41 cellular contexts compared by ENCODE assay signal in the genomic region with DNA sequence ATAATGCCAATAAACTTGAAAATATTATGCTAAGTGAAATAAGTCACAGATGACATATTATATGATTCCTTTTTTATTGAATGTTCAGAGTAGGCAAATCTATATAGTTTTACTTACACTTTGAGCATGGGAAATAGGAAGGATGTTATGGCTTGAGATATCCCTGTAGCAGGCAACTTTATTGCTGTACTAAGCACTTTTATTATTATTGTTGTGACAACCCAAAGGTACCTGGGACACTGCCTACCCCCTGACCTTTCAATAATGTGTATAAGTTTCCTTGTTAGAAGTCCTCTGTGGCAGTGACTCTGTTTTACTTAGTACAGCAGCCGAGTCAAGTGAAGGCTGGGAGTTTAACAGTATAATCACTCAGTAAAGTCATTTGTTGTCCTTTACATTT. TPM values are rescaled to one million over a fixed set of nuclear protein-coding genes. Genes with fewer than 3 reads are reported as not detected.
"Had no signal": no experiment of that assay in that cellular context is flagged by ENCODE, and none has a peak within 500 bp of the region (broad histone marks: within the 10 kb centered on the region; RNA-seq: fewer than 3 reads in every experiment).

No MANE protein-coding gene starts in this region.

- DNase-seq: activated CD4-positive, alpha-beta memory T cell treated with anti-CD3 and anti-CD28 coated beads for 36 hours; activated CD4-positive, alpha-beta T cell treated with anti-CD3 and anti-CD28 coated beads for 4 hours; activated CD4-positive, alpha-beta T cell treated with anti-CD3 and anti-CD28 coated beads, Interleukin-2, amount 10 ng/mL, durations not matched to agents 24 days and 14 days; activated CD4-positive, alpha-beta T cell treated with anti-CD3 and anti-CD28 coated beads, Interleukin-2, amount 50 U/mL, for 1 hour; activated CD4-positive, alpha-beta T cell treated with anti-CD3 and anti-CD28 coated beads, Interleukin-2, amount 50 U/mL, for 4 hours; activated CD4-positive, CD25-positive, alpha-beta regulatory T cell; activated CD8-positive, alpha-beta memory T cell treated with anti-CD3 and anti-CD28 coated beads, Interleukin-2, amount 50 U/mL, for 4 hours; activated CD8-positive, alpha-beta T cell treated with anti-CD3 and anti-CD28 coated beads for 36 hours; activated effector memory CD4-positive, alpha-beta T cell treated with anti-CD3 and anti-CD28 coated beads, Interleukin-2, amount 50 U/mL, for 16 hours; activated gamma-delta T cell treated with Interleukin-2 at 50 U/mL for 16 hours; activated naive CD4-positive, alpha-beta T cell; activated naive CD4-positive, alpha-beta T cell treated with anti-CD3 and anti-CD28 coated beads for 36 hours; activated naive CD4-positive, alpha-beta T cell treated with anti-CD3 and anti-CD28 coated beads, Interleukin-2, amount 50 U/mL, for 16 hours; activated naive CD8-positive, alpha-beta T cell treated with anti-CD3 and anti-CD28 coated beads for 36 hours; activated T-cell treated with anti-CD3 and anti-CD28 coated beads for 4 hours; activated T-cell treated with anti-CD3 and anti-CD28 coated beads, Interleukin-2, amount 50 U/mL, for 1 hour; activated T-cell treated with anti-CD3 and anti-CD28 coated beads, Interleukin-2, amount 50 U/mL, for 4 hours; activated T-cell treated with anti-CD3 and anti-CD28 coated beads, Interleukin-2, amount 50 U/mL, for 72 hours; adrenal gland; amniotic stem cell; aorta; body of pancreas; brain microvascular endothelial cell; central memory CD4-positive, alpha-beta T cell; T-helper 1 cell; T-helper 2 cell; T-helper 9 cell; WERI-Rb-1 had no signal

- H3K9me3 ChIP-seq: adrenal gland, body of pancreas had no signal

- H3K4me3 ChIP-seq: adrenal gland, body of pancreas, breast epithelium had no signal

- H3K36me3 ChIP-seq: adrenal gland, brain microvascular endothelial cell, breast epithelium, WERI-Rb-1 had no signal

- H3K4me1 Mint-ChIP-seq: activated CD4-positive, alpha-beta T cell treated with anti-CD3 and anti-CD28 coated beads, Interleukin-2, amount 10 ng/mL, durations not matched to agents 24 days and 14 days; activated naive CD8-positive, alpha-beta T cell treated with anti-CD3 and anti-CD28 coated beads for 36 hours; activated T-helper 17 cell treated with anti-CD3 and anti-CD28 coated beads, Interleukin-2, amount 50 U/mL, for 72 hours had no signal

- H3K27me3 ChIP-seq: adrenal gland, body of pancreas, brain microvascular endothelial cell, breast epithelium had no signal

- FAIRE-seq: TTC549 had no signal

- H3K4me3 Mint-ChIP-seq: activated CD4-positive, alpha-beta memory T cell treated with anti-CD3 and anti-CD28 coated beads for 36 hours; activated CD4-positive, alpha-beta T cell treated with anti-CD3 and anti-CD28 coated beads, Interleukin-2, amount 10 ng/mL, durations not matched to agents 24 days and 14 days; activated CD8-positive, alpha-beta T cell treated with anti-CD3 and anti-CD28 coated beads for 36 hours; activated naive CD4-positive, alpha-beta T cell treated with anti-CD3 and anti-CD28 coated beads for 36 hours; activated naive CD8-positive, alpha-beta T cell treated with anti-CD3 and anti-CD28 coated beads for 36 hours; activated T-cell treated with anti-CD3 and anti-CD28 coated beads, Interleukin-2, amount 50 U/mL, for 4 hours; activated T-cell treated with anti-CD3 and anti-CD28 coated beads, Interleukin-2, amount 50 U/mL, for 72 hours; activated T-helper 1 cell treated with anti-CD3 and anti-CD28 coated beads, Interleukin-12 subunit alpha, Interleukin-12 subunit beta, Interleukin-2, Interleukin-4 antibody, amounts not matched to agents 30 ng/mL and 10 ng/mL and 1 ng/mL, durations not matched to agents 14 hours and 24 hours and 36 hours; activated T-helper 17 cell treated with anti-CD3 and anti-CD28 coated beads, Interleukin-2, amount 50 U/mL, for 72 hours; T-helper 1 cell treated with Interleukin-12 subunit alpha and Interleukin-12 subunit beta and Interleukin-4 antibody, amounts not matched to agents 30 μg/mL and 1 μg/mL, for 36 hours; T-helper 2 cell treated with Interferon-gamma antibody and Interleukin-4, amounts not matched to agents 5 μg/mL and 100 μg/mL, for 36 hours; WTC11 had no signal

- ATAC-seq: activated CD4-positive, CD25-positive, alpha-beta regulatory T cell treated with anti-CD3 and anti-CD28 coated beads, Interleukin-2, amount 50 U/mL, for 24 hours; activated CD8-positive, alpha-beta T cell treated with anti-CD3 and anti-CD28 coated beads for 36 hours; activated naive CD4-positive, alpha-beta T cell treated with anti-CD3 and anti-CD28 coated beads, Interleukin-2, amount 50 U/mL, for 72 hours; activated T-cell treated with anti-CD3 and anti-CD28 coated beads, Interleukin-2, amount 50 U/mL, for 4 hours; activated T-cell treated with anti-CD3 and anti-CD28 coated beads, Interleukin-2, amount 50 U/mL, for 72 hours; activated T-helper 17 cell treated with anti-CD3 and anti-CD28 coated beads, Interleukin-2, amount 50 U/mL, for 72 hours; body of pancreas; WTC11 had no signal

- H3K27ac ChIP-seq: adrenal gland, body of pancreas, brain microvascular endothelial cell, breast epithelium, WERI-Rb-1 had no signal

- H3K27ac Mint-ChIP-seq: activated CD4-positive, alpha-beta memory T cell treated with anti-CD3 and anti-CD28 coated beads for 36 hours; activated CD4-positive, alpha-beta T cell treated with anti-CD3 and anti-CD28 coated beads, Interleukin-2, amount 10 ng/mL, durations not matched to agents 24 days and 14 days; activated CD8-positive, alpha-beta T cell treated with anti-CD3 and anti-CD28 coated beads for 36 hours; activated naive CD4-positive, alpha-beta T cell treated with anti-CD3 and anti-CD28 coated beads for 36 hours; activated naive CD4-positive, alpha-beta T cell treated with anti-CD3 and anti-CD28 coated beads, Interleukin-2, amount 50 U/mL, for 72 hours; activated naive CD8-positive, alpha-beta T cell treated with anti-CD3 and anti-CD28 coated beads for 36 hours; activated T-cell treated with anti-CD3 and anti-CD28 coated beads, Interleukin-2, amount 50 U/mL, for 72 hours; activated T-helper 1 cell treated with anti-CD3 and anti-CD28 coated beads, Interleukin-12 subunit alpha, Interleukin-12 subunit beta, Interleukin-2, Interleukin-4 antibody, amounts not matched to agents 30 ng/mL and 10 ng/mL and 1 ng/mL, durations not matched to agents 14 hours and 24 hours and 36 hours; activated T-helper 17 cell treated with anti-CD3 and anti-CD28 coated beads, Interleukin-2, amount 50 U/mL, for 72 hours; T-helper 1 cell treated with Interleukin-12 subunit alpha and Interleukin-12 subunit beta and Interleukin-4 antibody, amounts not matched to agents 30 μg/mL and 1 μg/mL, for 36 hours; T-helper 2 cell treated with Interferon-gamma antibody and Interleukin-4, amounts not matched to agents 5 μg/mL and 100 μg/mL, for 36 hours; WTC11 had no signal

- H3K27me3 Mint-ChIP-seq: activated CD4-positive, alpha-beta memory T cell treated with anti-CD3 and anti-CD28 coated beads for 36 hours; activated CD4-positive, alpha-beta T cell treated with anti-CD3 and anti-CD28 coated beads, Interleukin-2, amount 10 ng/mL, durations not matched to agents 24 days and 14 days; activated CD8-positive, alpha-beta T cell treated with anti-CD3 and anti-CD28 coated beads for 36 hours; activated naive CD8-positive, alpha-beta T cell treated with anti-CD3 and anti-CD28 coated beads for 36 hours; activated T-helper 17 cell treated with anti-CD3 and anti-CD28 coated beads, Interleukin-2, amount 50 U/mL, for 72 hours had no signal

- H3K4me1 ChIP-seq: adrenal gland, body of pancreas, breast epithelium had no signal

RNA-seq across cellular contexts. Expression of a gene that starts 39.9 kb away (rescaled TPM):
- total RNA-seq: activated CD4-positive, alpha-beta memory T cell treated with anti-CD3 and anti-CD28 coated beads for 36 hours; activated CD4-positive, alpha-beta T cell treated with anti-CD3 and anti-CD28 coated beads, Interleukin-2, amount 10 ng/mL, durations not matched to agents 24 days and 14 days; activated CD8-positive, alpha-beta memory T cell treated with anti-CD3 and anti-CD28 coated beads for 36 hours; activated CD8-positive, alpha-beta T cell treated with anti-CD3 and anti-CD28 coated beads for 36 hours; activated naive CD4-positive, alpha-beta T cell treated with anti-CD3 and anti-CD28 coated beads for 36 hours; activated naive CD8-positive, alpha-beta T cell treated with anti-CD3 and anti-CD28 coated beads for 36 hours; activated T-cell treated with anti-CD3 and anti-CD28 coated beads, Interleukin-2, amount 50 U/mL, for 4 hours; activated T-cell treated with anti-CD3 and anti-CD28 coated beads, Interleukin-2, amount 50 U/mL, for 72 hours; activated T-helper 1 cell treated with anti-CD3 and anti-CD28 coated beads, Interleukin-12 subunit alpha, Interleukin-12 subunit beta, Interleukin-2, Interleukin-4 antibody, amounts not matched to agents 30 ng/mL and 10 ng/mL and 1 ng/mL, durations not matched to agents 14 hours and 24 hours and 36 hours; activated T-helper 17 cell treated with anti-CD3 and anti-CD28 coated beads, Interleukin-2, amount 50 U/mL, for 72 hours; astrocyte; cardiac septum; cerebellum; WTC11 had no signal
- polyA plus RNA-seq: aorta had no signal
